ENCODE assay signal across 18 cellular contexts in genomic region chr17:63832455-63832854, GRCh38. TPM values are rescaled to one million over a fixed set of nuclear protein-coding genes. Genes with fewer than 3 reads are reported as not detected.
DNase-seq lines count a peak whose midpoint lies in the region; ATAC-seq and TF ChIP-seq lines count a peak whose summit lies in the region.
"Had no signal": no experiment of that assay in that cellular context is flagged by ENCODE, and none has a peak within 500 bp of the region (broad histone marks: within the 10 kb centered on the region; RNA-seq: fewer than 3 reads in every experiment).

No MANE protein-coding gene starts in this region.

- no peak overlapping the region for H2BK12ac ChIP-seq in H9 (ENCODE audit: insufficient read length, low read depth, low read length)

- H2BK5ac ChIP-seq in H9 (ENCODE audit: insufficient read length, low read length): no peak overlapping the region

- no peak overlapping the region for H4K91ac ChIP-seq in H9 (ENCODE audit: insufficient read length, low read depth, low read length)

- no peak overlapping the region for H3K9ac ChIP-seq in H9 (ENCODE audit: extremely low read depth, insufficient read length, low read length)

- no peak overlapping the region for H2AFZ ChIP-seq in H9 (ENCODE audit: low read length)

- no peak overlapping the region for H3K56ac ChIP-seq in H9 (ENCODE audit: insufficient read length, low read depth, low read length)

- no peak overlapping the region for H3K23ac ChIP-seq in H9 (ENCODE audit: insufficient read length, low read depth, low read length)

- no peak overlapping the region for H3K4ac ChIP-seq in H9 (ENCODE audit: low read depth, low read length)

- H2BK20ac ChIP-seq in H9 (ENCODE audit: low read depth, low read length, poor library complexity, severe bottlenecking): no peak overlapping the region

- peak overlapping the region; percentile 27 for H3K4me3 Mint-ChIP-seq in activated naive CD8-positive, alpha-beta T cell
- H3K4me3 Mint-ChIP-seq in activated naive CD8-positive, alpha-beta T cell treated with anti-CD3 and anti-CD28 coated beads, Interleukin-2, amount 50 U/mL, for 24 hours: no peak overlapping the region
- H3K4me3 Mint-ChIP-seq in H9: no peak overlapping the region
- no peak overlapping the region for H3K4me3 Mint-ChIP-seq in activated T-helper 17 cell treated with anti-CD3 and anti-CD28 coated beads, Interleukin-2, amount 50 U/mL, for 72 hours
- no peak overlapping the region for H3K4me3 Mint-ChIP-seq in progenitor cell of endocrine pancreas (ENCODE audit: low read depth)

- H2BK15ac ChIP-seq in H9 (ENCODE audit: low read depth, low read length): no peak overlapping the region

- no peaks in the 10 kb centered on the region for H3K4me1 ChIP-seq in H9 (ENCODE audit: insufficient read depth, low read length)

- no peak overlapping the region for H3K27ac ChIP-seq in H9 (ENCODE audit: insufficient read length, low read depth, low read length)

- peaks cover 3% of the 10 kb centered on the region for H3K79me1 ChIP-seq in H9 (ENCODE audit: insufficient read depth, low read depth, low read length, poor library complexity, severe bottlenecking)

- DNase-seq in activated naive CD8-positive, alpha-beta T cell treated with anti-CD3 and anti-CD28 coated beads, Interleukin-2, amount 50 U/mL, for 24 hours: no peak
- DNase-seq in H9 (no peak), progenitor cell of endocrine pancreas (ENCODE audit: low spot score, unreplicated experiment) (no peak), COLO668 (lab: John Stamatoyannopoulos, UW; ENCODE audit: unreplicated experiment) (no peak), Ammon's horn (ENCODE audit: low spot score) (no peak), NCI-H1694 (lab: John Stamatoyannopoulos, UW) (no peak)
- DNase-seq: amniotic stem cell, C1 segment of cervical spinal cord, GF-D8, heart right ventricle, kidney glomerular epithelial cell, NCI-H1417 treated with DMSO at 0.1 percent for 48 hours had no signal

- H3K27ac Mint-ChIP-seq in activated naive CD8-positive, alpha-beta T cell: peak overlapping the region; percentile 100
- no peak overlapping the region for H3K27ac Mint-ChIP-seq in activated naive CD8-positive, alpha-beta T cell treated with anti-CD3 and anti-CD28 coated beads, Interleukin-2, amount 50 U/mL, for 24 hours
- H3K27ac Mint-ChIP-seq in H9 (peak overlapping the region; percentile 82 to 87 (median 85); a peak in 5 of 7 replicates), progenitor cell of endocrine pancreas (peak overlapping the region; percentile 77)
- peak overlapping the region; percentile 80 for H3K27ac Mint-ChIP-seq in activated T-helper 17 cell treated with anti-CD3 and anti-CD28 coated beads, Interleukin-2, amount 50 U/mL, for 72 hours

- peaks cover 6% of the 10 kb centered on the region; the same call in 1 of the 2 replicates for H3K79me2 ChIP-seq in H9 (ENCODE audit: insufficient read depth, low read length)

- H3K27me3 ChIP-seq in H9 (ENCODE audit: insufficient read depth, low read length): no peaks in the 10 kb centered on the region
- H3K27me3 ChIP-seq: heart right ventricle had no signal

- H3K36me3 Mint-ChIP-seq in activated naive CD8-positive, alpha-beta T cell: peaks cover 10% of the 10 kb centered on the region
- peaks cover 64% of the 10 kb centered on the region for H3K36me3 Mint-ChIP-seq in activated naive CD8-positive, alpha-beta T cell treated with anti-CD3 and anti-CD28 coated beads, Interleukin-2, amount 50 U/mL, for 24 hours (ENCODE audit: low read depth)
- H3K36me3 Mint-ChIP-seq in H9 (ENCODE audit: insufficient read depth in 1 of 3, low read depth in 3 of 3): peaks cover 63 to 94% (median 85%) of the 10 kb centered on the region in 3 experiments
- H3K36me3 Mint-ChIP-seq in activated T-helper 17 cell treated with anti-CD3 and anti-CD28 coated beads, Interleukin-2, amount 50 U/mL, for 72 hours (ENCODE audit: low read depth): peaks cover 98% of the 10 kb centered on the region
- peaks cover 23% of the 10 kb centered on the region for H3K36me3 Mint-ChIP-seq in progenitor cell of endocrine pancreas (ENCODE audit: insufficient read depth)

- H4K5ac ChIP-seq in H9 (ENCODE audit: insufficient read length, low read depth, low read length): no peak overlapping the region

- no peak overlapping the region for H2AK5ac ChIP-seq in H9 (ENCODE audit: insufficient read length, low read length)

- H3K23me2 ChIP-seq in H9 (ENCODE audit: insufficient read length, low read depth, low read length, poor library complexity, severe bottlenecking): peaks cover 6% of the 10 kb centered on the region

- no peaks in the 10 kb centered on the region for H3K9me3 ChIP-seq in H9 (ENCODE audit: control insufficient read depth, low read depth, low read length)
- H3K9me3 ChIP-seq: heart right ventricle had no signal

- H3K18ac ChIP-seq in H9 (ENCODE audit: insufficient read length, low read depth, low read length): no peak overlapping the region

- no peak overlapping the region for H4K8ac ChIP-seq in H9 (replicated peaks; ENCODE audit: insufficient read length, low read depth, low read length)

- no peaks in the 10 kb centered on the region for H3K9me3 Mint-ChIP-seq in activated naive CD8-positive, alpha-beta T cell (ENCODE audit: low read depth)
- H3K9me3 Mint-ChIP-seq in activated naive CD8-positive, alpha-beta T cell treated with anti-CD3 and anti-CD28 coated beads, Interleukin-2, amount 50 U/mL, for 24 hours: no peaks in the 10 kb centered on the region
- H3K9me3 Mint-ChIP-seq in H9: no peaks in the 10 kb centered on the region
- H3K9me3 Mint-ChIP-seq in activated T-helper 17 cell treated with anti-CD3 and anti-CD28 coated beads, Interleukin-2, amount 50 U/mL, for 72 hours: no peaks in the 10 kb centered on the region
- H3K9me3 Mint-ChIP-seq in progenitor cell of endocrine pancreas (ENCODE audit: low read depth): no peaks in the 10 kb centered on the region

- no peak overlapping the region for H3T11ph ChIP-seq in H9 (ENCODE audit: low read length)

- WGBS in H9 (ENCODE audit: extremely low coverage, insufficient read length, low lambda C conversion rate): no CpG with 5 or more reads among the region's 2 CpGs

- no peak overlapping the region for H3K4me2 ChIP-seq in H9 (ENCODE audit: insufficient read depth, insufficient read length, low read length)

- no peak for ATAC-seq in activated naive CD8-positive, alpha-beta T cell treated with anti-CD3 and anti-CD28 coated beads, Interleukin-2, amount 50 U/mL, for 24 hours
- ATAC-seq in activated T-helper 17 cell treated with anti-CD3 and anti-CD28 coated beads, Interleukin-2, amount 50 U/mL, for 72 hours (replicated peaks): no peak
- ATAC-seq: heart right ventricle had no signal

- no peak overlapping the region for H3K14ac ChIP-seq in H9 (ENCODE audit: insufficient read depth, low read length)

- H3K4me1 Mint-ChIP-seq in activated naive CD8-positive, alpha-beta T cell (ENCODE audit: low read depth): peaks cover 61% of the 10 kb centered on the region
- H3K4me1 Mint-ChIP-seq in activated naive CD8-positive, alpha-beta T cell treated with anti-CD3 and anti-CD28 coated beads, Interleukin-2, amount 50 U/mL, for 24 hours: peaks cover 51% of the 10 kb centered on the region
- H3K4me1 Mint-ChIP-seq in H9 (peaks cover 9 to 14% of the 10 kb centered on the region in 2 experiments), progenitor cell of endocrine pancreas (ENCODE audit: low read depth) (peaks cover 8% of the 10 kb centered on the region)
- H3K4me1 Mint-ChIP-seq in activated T-helper 17 cell treated with anti-CD3 and anti-CD28 coated beads, Interleukin-2, amount 50 U/mL, for 72 hours: peaks cover 26% of the 10 kb centered on the region

- TF ChIP-seq CTCF in H9 (conservative IDR thresholded peaks at IDR 0.05) (peak; percentile 19; the same call in 1 of the 3 replicates), progenitor cell of endocrine pancreas (IDR thresholded peaks at IDR 0.05; ENCODE audit: unreplicated experiment) (no peak)

- H3K27me3 Mint-ChIP-seq in activated naive CD8-positive, alpha-beta T cell: no peaks in the 10 kb centered on the region
- no peaks in the 10 kb centered on the region for H3K27me3 Mint-ChIP-seq in activated naive CD8-positive, alpha-beta T cell treated with anti-CD3 and anti-CD28 coated beads, Interleukin-2, amount 50 U/mL, for 24 hours
- H3K27me3 Mint-ChIP-seq in H9 (ENCODE audit: low read depth) (no peaks in the 10 kb centered on the region), progenitor cell of endocrine pancreas (no peaks in the 10 kb centered on the region)
- no peaks in the 10 kb centered on the region for H3K27me3 Mint-ChIP-seq in activated T-helper 17 cell treated with anti-CD3 and anti-CD28 coated beads, Interleukin-2, amount 50 U/mL, for 72 hours

- H4K20me1 ChIP-seq in H9 (ENCODE audit: control insufficient read depth, insufficient read depth, insufficient read length): peaks cover 2% of the 10 kb centered on the region

- H2BK120ac ChIP-seq in H9 (ENCODE audit: low read depth, low read length, poor library complexity, severe bottlenecking): no peak overlapping the region

RNA-seq across cellular contexts. Expression of gene FTSJ3, which starts 5.0 kb away (rescaled TPM):
- 77.5 and 80.3 TPM in 2 replicates for total RNA-seq in H9 (2021)
- 10 to 100 TPM; 36.3 to 74.1 TPM for total RNA-seq in activated T-helper 17 cell treated with anti-CD3 and anti-CD28 coated beads, Interleukin-2, amount 50 U/mL, for 72 hours
- 46.5 and 49.0 TPM in 2 replicates for total RNA-seq in progenitor cell of endocrine pancreas

RNA-seq across cellular contexts. Expression of gene PSMC5, which starts 5.2 kb away (rescaled TPM):
- total RNA-seq in H9 (2021) (178 and 183 TPM in 2 replicates), progenitor cell of endocrine pancreas (101 and 109 TPM in 2 replicates)
- 100 to 1,000 TPM; 102 to 172 TPM for total RNA-seq in activated T-helper 17 cell treated with anti-CD3 and anti-CD28 coated beads, Interleukin-2, amount 50 U/mL, for 72 hours

RNA-seq across cellular contexts. Expression of gene SMARCD2, which starts 10.0 kb away (rescaled TPM):
- total RNA-seq in H9 (2021): 68.9 and 71.4 TPM in 2 replicates
- total RNA-seq in activated T-helper 17 cell treated with anti-CD3 and anti-CD28 coated beads, Interleukin-2, amount 50 U/mL, for 72 hours: 100 to 1,000 TPM in 1 of 2 donors, 10 to 100 TPM in 1; 82.7 to 112 TPM
- total RNA-seq in progenitor cell of endocrine pancreas: 61.6 and 63.8 TPM in 2 replicates

RNA-seq across cellular contexts. Expression of gene CSH2, which starts 41.0 kb away (rescaled TPM):
- not detected in 2 replicates for total RNA-seq in H9 (2021)
- total RNA-seq in activated T-helper 17 cell treated with anti-CD3 and anti-CD28 coated beads, Interleukin-2, amount 50 U/mL, for 72 hours: 1 to 10 TPM; 2.3 to 3.5 TPM
- not detected in 2 replicates for total RNA-seq in progenitor cell of endocrine pancreas
- total RNA-seq: chondrocyte, heart right ventricle, NCI-H460, pulmonary artery endothelial cell, ureter had no signal

RNA-seq across cellular contexts. Expression of gene GH2, which starts 49.3 kb away (rescaled TPM):
- total RNA-seq in H9 (2021) (0.50 and 0.77 TPM in 2 replicates), progenitor cell of endocrine pancreas (not detected in 2 replicates)
- not detected for total RNA-seq in activated T-helper 17 cell treated with anti-CD3 and anti-CD28 coated beads, Interleukin-2, amount 50 U/mL, for 72 hours
- total RNA-seq: chondrocyte, heart right ventricle, NCI-H460, pulmonary artery endothelial cell, ureter had no signal
